In genomic region chr15:101676965-101677364, GRCh38 we compare ENCODE assay signal across 16 cellular contexts. TPM values are rescaled to one million over a fixed set of nuclear protein-coding genes. Genes with fewer than 3 reads are reported as not detected.
DNase-seq lines count a peak whose midpoint lies in the region; TF ChIP-seq lines count a peak whose summit lies in the region.
"Had no signal": no experiment of that assay in that cellular context is flagged by ENCODE, and none has a peak within 500 bp of the region (broad histone marks: within the 10 kb centered on the region; RNA-seq: fewer than 3 reads in every experiment).

No MANE protein-coding gene starts in this region.

- peak overlapping the region in 54 of 59 donors; percentile 23 to 90 (median 77) for H3K27ac ChIP-seq in dorsolateral prefrontal cortex
- H3K27ac ChIP-seq: esophagus muscularis mucosa had no signal

- intact Hi-C loops in dorsolateral prefrontal cortex (cut with DNase I) = no loop called here

- TF ChIP-seq CTCF in dorsolateral prefrontal cortex (IDR thresholded peaks at IDR 0.05 in 54 of 56, conservative IDR thresholded peaks at IDR 0.05 in 2 of 56; ENCODE audit: low read depth in 1 of 56, partially characterized antibody in 56 of 56) (no peak), osteocyte (IDR thresholded peaks at IDR 0.05) (no peak)

- no peak for TF ChIP-seq POLR2A in erythroblast (IDR thresholded peaks at IDR 0.05; ENCODE audit: low read length)

- H3K4me3 ChIP-seq in dorsolateral prefrontal cortex = no peak overlapping the region
- H3K4me3 ChIP-seq: colonic mucosa, esophagus muscularis mucosa had no signal

- DNase-seq in GM03348 (ENCODE audit: low spot score) (peak; percentile 24), NCI-H82 (lab: John Stamatoyannopoulos, UW) (peak; percentile 93), dorsolateral prefrontal cortex (peak in 4 of 10 donors; percentile 43 to 73 (median 61)), osteocyte (ENCODE audit: extremely low spot score, unreplicated experiment) (no peak), DMS153 treated with DMSO at 0.1 percent for 48 hours (lab: John Stamatoyannopoulos, UW; ENCODE audit: unreplicated experiment) (no peak), A172 (ENCODE audit: low spot score) (no peak), erythroblast (lab: John Stamatoyannopoulos, UW) (no peak)
- DNase-seq in activated T-cell treated with anti-CD3 and anti-CD28 coated beads, Interleukin-2, amount 50 U/mL, for 1 hour = no peak
- DNase-seq: colonic mucosa; H7; KBM-7; NCI-H2029; SHP77 treated with DMSO at 0.1 percent for 48 hours; stimulated activated naive CD4-positive, alpha-beta T cell treated with Interleukin-2 at 50 U/mL for 16 hours had no signal

- H3K27me3 Mint-ChIP-seq in osteocyte (ENCODE audit: unreplicated experiment) = no peaks in the 10 kb centered on the region

- H3K36me3 Mint-ChIP-seq in osteocyte (ENCODE audit: unreplicated experiment) = peaks cover 48% of the 10 kb centered on the region

- no peaks in the 10 kb centered on the region for H3K27me3 ChIP-seq in dorsolateral prefrontal cortex
- H3K27me3 ChIP-seq: colonic mucosa, esophagus muscularis mucosa had no signal

- H3K4me1 Mint-ChIP-seq in osteocyte (ENCODE audit: unreplicated experiment) = peaks cover 28% of the 10 kb centered on the region

- no peak overlapping the region for H3K4me3 Mint-ChIP-seq in osteocyte (ENCODE audit: unreplicated experiment)

- peak overlapping the region; percentile 45 for H3K27ac Mint-ChIP-seq in osteocyte (ENCODE audit: unreplicated experiment)

- H3K9me3 Mint-ChIP-seq in osteocyte (ENCODE audit: unreplicated experiment) = peaks cover 4% of the 10 kb centered on the region
- H3K9me3 Mint-ChIP-seq: activated naive CD4-positive, alpha-beta T cell treated with anti-CD3 and anti-CD28 coated beads, Interleukin-2, amount 50 U/mL, for 72 hours had no signal

RNA-seq across cellular contexts. Expression of gene TM2D3, which starts 24.8 kb away (rescaled TPM):
- 100 to 1,000 TPM in 78 of 120 experiments, 10 to 100 TPM in 42; 50.8 to 137 (median 106) TPM for total RNA-seq in dorsolateral prefrontal cortex
- total RNA-seq in osteocyte = 55.3 and 59.6 TPM in 2 replicates
- total RNA-seq in A172 (2014; rRNA removed; shearing (Covaris generic)) = 35.5 and 47.1 TPM in 2 replicates

RNA-seq across cellular contexts. Expression of gene TARS3, which starts 47.3 kb away (rescaled TPM):
- total RNA-seq in dorsolateral prefrontal cortex (10 to 100 TPM; 33.7 to 81.2 (median 49.6) TPM), osteocyte (15.8 and 16.0 TPM in 2 replicates)
- 3.0 and 3.2 TPM in 2 replicates for total RNA-seq in A172 (2014; rRNA removed; shearing (Covaris generic))

Comparison
In these comparisons a context has a peak if more than half of its experiments do, and no peak if none do; other contexts are left out.
1. DNase-seq: peak in GM03348 (single experiment) and NCI-H82 (single experiment); none in osteocyte (single experiment), DMS153 treated with DMSO at 0.1 percent for 48 hours (single experiment), A172 (single experiment), erythroblast (0 of 2) and activated T-cell treated with anti-CD3 and anti-CD28 coated beads, Interleukin-2, amount 50 U/mL, for 1 hour (single experiment).